ENCODE assay signal across 9 cellular contexts in the genomic region with DNA sequence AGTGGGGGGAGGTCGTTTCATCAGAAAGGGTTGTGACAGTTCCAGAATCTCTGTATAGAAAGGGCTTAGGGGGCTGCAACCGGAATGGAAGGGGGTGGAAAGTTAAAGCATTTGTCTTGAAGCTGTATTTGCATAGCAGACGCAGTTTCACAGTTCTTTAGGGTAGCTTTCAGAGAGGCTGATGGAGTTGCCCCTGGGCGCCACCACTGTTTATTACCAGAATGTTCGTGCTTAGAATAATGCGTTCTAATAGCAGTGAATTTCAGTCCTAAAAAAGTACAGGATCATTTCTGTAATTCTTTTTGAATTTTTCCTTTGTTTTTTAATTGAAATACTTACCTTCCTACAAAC. TPM values are rescaled to one million over a fixed set of nuclear protein-coding genes. Genes with fewer than 3 reads are reported as not detected.
DNase-seq lines count a peak whose midpoint lies in the region; ATAC-seq and TF ChIP-seq lines count a peak whose summit lies in the region.
"Had no signal": no experiment of that assay in that cellular context is flagged by ENCODE, and none has a peak within 500 bp of the region (broad histone marks: within the 10 kb centered on the region; RNA-seq: fewer than 3 reads in every experiment).

No MANE protein-coding gene starts in this region.

- H3K36me3 Mint-ChIP-seq in CD4-positive, CD25-positive, alpha-beta regulatory T cell: no peaks in the 10 kb centered on the region
- peaks cover 29 to 45% (median 43%) of the 10 kb centered on the region in 3 experiments for H3K36me3 Mint-ChIP-seq in H9 (ENCODE audit: insufficient read depth in 1 of 3, low read depth in 3 of 3)
- H3K36me3 Mint-ChIP-seq in T-helper 17 cell (ENCODE audit: low read depth): no peaks in the 10 kb centered on the region

- peaks cover 10% of the 10 kb centered on the region for H3K4me1 ChIP-seq in CD4-positive, CD25-positive, alpha-beta regulatory T cell (ENCODE audit: control insufficient read depth, insufficient read depth, low read length, poor library complexity, severe bottlenecking)
- no peaks in the 10 kb centered on the region; the same call in 1 of the 2 replicates for H3K4me1 ChIP-seq in H9 (ENCODE audit: insufficient read depth, low read length)

- peaks cover 4% of the 10 kb centered on the region for H3K79me1 ChIP-seq in H9 (ENCODE audit: insufficient read depth, low read depth, low read length, poor library complexity, severe bottlenecking)

- H3K56ac ChIP-seq in H9 (ENCODE audit: insufficient read length, low read depth, low read length): no peak overlapping the region

- H4K20me1 ChIP-seq in H9 (ENCODE audit: control insufficient read depth, insufficient read depth, insufficient read length): no peaks in the 10 kb centered on the region

- H3K27me3 Mint-ChIP-seq in CD4-positive, CD25-positive, alpha-beta regulatory T cell: peaks cover 4% of the 10 kb centered on the region
- no peaks in the 10 kb centered on the region; the same call in 1 of the 2 replicates for H3K27me3 Mint-ChIP-seq in H9 (ENCODE audit: low read depth)
- H3K27me3 Mint-ChIP-seq in T-helper 17 cell: no peaks in the 10 kb centered on the region

- H3K27ac Mint-ChIP-seq in CD4-positive, CD25-positive, alpha-beta regulatory T cell: no peak overlapping the region
- H3K27ac Mint-ChIP-seq in H9 (no peak overlapping the region), T-helper 17 cell (no peak overlapping the region)

- no peak overlapping the region for H2BK15ac ChIP-seq in H9 (ENCODE audit: low read depth, low read length)

- H3K4ac ChIP-seq in H9 (ENCODE audit: low read depth, low read length): no peak overlapping the region

- H3K27me3 ChIP-seq in CD4-positive, CD25-positive, alpha-beta regulatory T cell (ENCODE audit: control insufficient read depth, insufficient read depth, low read length): no peaks in the 10 kb centered on the region
- no peaks in the 10 kb centered on the region for H3K27me3 ChIP-seq in H9 (ENCODE audit: insufficient read depth, low read length)

- no CpG with 5 or more reads among the region's 6 CpGs for WGBS in H9 (ENCODE audit: extremely low coverage, insufficient read length, low lambda C conversion rate)

- H3K23me2 ChIP-seq in H9 (ENCODE audit: insufficient read length, low read depth, low read length, poor library complexity, severe bottlenecking): peaks cover 12% of the 10 kb centered on the region

- peaks cover 5% of the 10 kb centered on the region; the same call in 1 of the 2 replicates for H3K79me2 ChIP-seq in H9 (ENCODE audit: insufficient read depth, low read length)

- H2BK120ac ChIP-seq in H9 (ENCODE audit: low read depth, low read length, poor library complexity, severe bottlenecking): no peak overlapping the region

- no peak for DNase-seq in CD4-positive, CD25-positive, alpha-beta regulatory T cell
- DNase-seq in H9 (no peak), T-helper 17 cell (no peak), head of caudate nucleus (no peak), HK-2 (ENCODE audit: unreplicated experiment) (no peak), HUDEP-2 (lab: John Stamatoyannopoulos, UW; ENCODE audit: unreplicated experiment in 76 of 76) (no peak)
- DNase-seq: Right ventricle myocardium superior had no signal

- TF ChIP-seq CTCF in H9 (conservative IDR thresholded peaks at IDR 0.05): no peak

- peak overlapping the region; percentile 80 for H3K4me2 ChIP-seq in H9 (ENCODE audit: insufficient read depth, insufficient read length, low read length)

- H2BK20ac ChIP-seq in H9 (ENCODE audit: low read depth, low read length, poor library complexity, severe bottlenecking): no peak overlapping the region

- H3K9me3 Mint-ChIP-seq in CD4-positive, CD25-positive, alpha-beta regulatory T cell: no peaks in the 10 kb centered on the region
- H3K9me3 Mint-ChIP-seq in H9: no peaks in the 10 kb centered on the region

- H3K9me3 ChIP-seq in CD4-positive, CD25-positive, alpha-beta regulatory T cell (ENCODE audit: control insufficient read depth in 2 of 2, low read length in 2 of 2): no peaks in the 10 kb centered on the region
- H3K9me3 ChIP-seq in H9 (ENCODE audit: control insufficient read depth, low read depth, low read length) (no peaks in the 10 kb centered on the region), T-helper 17 cell (ENCODE audit: control insufficient read depth, low read length, poor library complexity, severe bottlenecking) (no peaks in the 10 kb centered on the region), iPS-18c (ENCODE audit: control insufficient read depth, insufficient read depth, low read length) (no peaks in the 10 kb centered on the region)

- peak overlapping the region; percentile 91 for H3K9ac ChIP-seq in H9 (ENCODE audit: extremely low read depth, insufficient read length, low read length)

- no peak overlapping the region for H3K27ac ChIP-seq in CD4-positive, CD25-positive, alpha-beta regulatory T cell (ENCODE audit: insufficient read depth, low read length, poor library complexity, severe bottlenecking)
- no peak overlapping the region for H3K27ac ChIP-seq in H9 (ENCODE audit: insufficient read length, low read depth, low read length)

- no peak overlapping the region for H3K14ac ChIP-seq in H9 (ENCODE audit: insufficient read depth, low read length)

- no peak overlapping the region for H2BK12ac ChIP-seq in H9 (ENCODE audit: insufficient read length, low read depth, low read length)

- no peak overlapping the region for H2BK5ac ChIP-seq in H9 (ENCODE audit: insufficient read length, low read length)

- H3T11ph ChIP-seq in H9 (ENCODE audit: low read length): no peak overlapping the region

- H4K91ac ChIP-seq in H9 (ENCODE audit: insufficient read length, low read depth, low read length): no peak overlapping the region

- H4K5ac ChIP-seq in H9 (ENCODE audit: insufficient read length, low read depth, low read length): no peak overlapping the region

- peak overlapping the region in 3 of 4 donors; percentile 91 to 100 (median 98) for H3K4me3 Mint-ChIP-seq in CD4-positive, CD25-positive, alpha-beta regulatory T cell
- peak overlapping the region; percentile 97 to 98 for H3K4me3 Mint-ChIP-seq in H9
- peak overlapping the region; percentile 95 for H3K4me3 Mint-ChIP-seq in T-helper 17 cell

- no peak overlapping the region for H3K23ac ChIP-seq in H9 (ENCODE audit: insufficient read length, low read depth, low read length)

- no peak for ATAC-seq in CD4-positive, CD25-positive, alpha-beta regulatory T cell (ENCODE audit: low read depth in 2 of 2)
- ATAC-seq in T-helper 17 cell: no peak
- ATAC-seq in GM21515 (IDR thresholded peaks at IDR 0.05; ENCODE audit: unreplicated experiment): no peak

- H4K8ac ChIP-seq in H9 (replicated peaks; ENCODE audit: insufficient read length, low read depth, low read length): no peak overlapping the region

- H3K4me1 Mint-ChIP-seq in CD4-positive, CD25-positive, alpha-beta regulatory T cell: peaks cover 4 to 22% (median 17%) of the 10 kb centered on the region in 4 donors
- H3K4me1 Mint-ChIP-seq in H9 (peaks cover 19 to 20% of the 10 kb centered on the region in 2 experiments), T-helper 17 cell (peaks cover 11% of the 10 kb centered on the region)

- H2AK5ac ChIP-seq in H9 (ENCODE audit: insufficient read length, low read length): no peak overlapping the region

- intact Hi-C loops in head of caudate nucleus (cut with DNase I): loop anchor here (5.0 to 10.0 kb wide), 2 partner anchors 207 to 325 kb away; a partner anchor contains a TSS

- no peak overlapping the region for H3K4me3 ChIP-seq in CD4-positive, CD25-positive, alpha-beta regulatory T cell (ENCODE audit: low read depth, low read length)
- H3K4me3 ChIP-seq in iPS-18c (ENCODE audit: insufficient read depth, low read depth, low read length): peak overlapping the region; percentile 93

- H3K36me3 ChIP-seq in CD4-positive, CD25-positive, alpha-beta regulatory T cell (ENCODE audit: control insufficient read depth, insufficient read depth, low read length): no peaks in the 10 kb centered on the region

- no peak overlapping the region for H3K18ac ChIP-seq in H9 (ENCODE audit: insufficient read length, low read depth, low read length)

- no peak overlapping the region for H2AFZ ChIP-seq in H9 (ENCODE audit: low read length)

RNA-seq across cellular contexts. Expression of a gene that starts 1.3 kb away (rescaled TPM):
- 2.3 TPM for total RNA-seq in CD4-positive, CD25-positive, alpha-beta regulatory T cell
- 1 to 10 TPM in 3 of 4 donors, under 1 TPM in 1; 0.83 to 2.7 (median 1.8) TPM for polyA plus RNA-seq in CD4-positive, CD25-positive, alpha-beta regulatory T cell
- total RNA-seq in H9 (2021) (43.2 and 43.7 TPM in 2 replicates), T-helper 17 cell (1 to 10 TPM; 1.4 to 1.7 TPM)

Comparison
In these comparisons a context has a peak if more than half of its experiments do, and no peak if none do; other contexts are left out.
1. RNA of a gene that starts 1.3 kb away (total RNA-seq): 43.2 to 43.7 TPM in H9; 2.3 TPM in CD4-positive, CD25-positive, alpha-beta regulatory T cell (single experiment) and 1.4 to 1.7 TPM in T-helper 17 cell; every median in the first group is over 10 times any median in the second.
2. Peak in every context shown above with its lines, with median percentiles within 50 percentile points of each other: H3K4me3 Mint-ChIP-seq.